In the genomic region with DNA sequence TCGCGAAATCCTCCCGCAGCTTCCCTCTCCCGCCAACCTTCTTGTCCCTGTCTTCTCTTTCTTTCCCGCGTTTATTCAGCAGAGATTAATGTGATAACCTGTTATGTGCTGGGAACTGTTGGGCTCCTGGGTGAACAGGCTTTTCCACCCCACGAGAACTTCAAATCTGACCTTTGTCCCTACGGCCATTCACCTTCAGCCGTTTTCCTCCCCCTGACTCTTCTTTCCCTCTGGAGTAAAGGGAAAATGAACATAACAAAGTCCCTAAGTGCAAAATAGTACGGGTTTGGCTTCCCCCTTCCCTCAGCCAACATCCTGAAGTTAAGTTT, we compare ENCODE assay signal across 8 cellular contexts.
DNase-seq lines count a peak whose midpoint lies in the region; ATAC-seq lines count a peak whose summit lies in the region.

No MANE protein-coding gene starts in this region.

- no peaks in the 10 kb centered on the region for H3K36me3 Mint-ChIP-seq in activated naive CD8-positive, alpha-beta T cell
- no peaks in the 10 kb centered on the region for H3K36me3 Mint-ChIP-seq in stimulated activated memory B cell treated with anti-CD40 and anti-IgM and Interleukin-4, amounts not matched to agents 10 μg/mL and 1 μg/mL and 100 μg/mL, for 72 hours

- no peaks in the 10 kb centered on the region for H3K9me3 Mint-ChIP-seq in activated naive CD8-positive, alpha-beta T cell (ENCODE audit: low read depth)
- H3K9me3 Mint-ChIP-seq in stimulated activated memory B cell treated with anti-CD40 and anti-IgM and Interleukin-4, amounts not matched to agents 10 μg/mL and 1 μg/mL and 100 μg/mL, for 72 hours = no peaks in the 10 kb centered on the region

- no peaks in the 10 kb centered on the region for H3K27me3 ChIP-seq in iPS-15b (ENCODE audit: control insufficient read depth, insufficient read depth, low read length)

- peak overlapping the region; percentile 95 for H3K27ac Mint-ChIP-seq in activated naive CD8-positive, alpha-beta T cell
- peak overlapping the region; percentile 77 for H3K27ac Mint-ChIP-seq in stimulated activated memory B cell treated with anti-CD40 and anti-IgM and Interleukin-4, amounts not matched to agents 10 μg/mL and 1 μg/mL and 100 μg/mL, for 72 hours

- DNase-seq in DMS114 treated with DMSO at 0.1 percent for 48 hours (lab: John Stamatoyannopoulos, UW; ENCODE audit: unreplicated experiment) = peak; percentile 63
- no peak for DNase-seq in central memory CD4-positive, alpha-beta T cell
- no peak for DNase-seq in activated CD4-positive, CD25-positive, alpha-beta regulatory T cell treated with anti-CD3 and anti-CD28 coated beads, Interleukin-2, amount 50 U/mL, for 72 hours
- DNase-seq in RPMI8226 = no peak

- H3K36me3 ChIP-seq in iPS-15b (ENCODE audit: control insufficient read depth, insufficient read depth, low read length) = no peaks in the 10 kb centered on the region

- H3K4me3 Mint-ChIP-seq in activated naive CD8-positive, alpha-beta T cell = peak overlapping the region; percentile 90
- H3K4me3 Mint-ChIP-seq in stimulated activated memory B cell treated with anti-CD40 and anti-IgM and Interleukin-4, amounts not matched to agents 10 μg/mL and 1 μg/mL and 100 μg/mL, for 72 hours = peak overlapping the region; percentile 84

- H3K4me3 ChIP-seq in iPS-15b (ENCODE audit: low read depth, low read length) = peak overlapping the region; percentile 88

- peaks cover 18% of the 10 kb centered on the region for H3K4me1 Mint-ChIP-seq in activated naive CD8-positive, alpha-beta T cell (ENCODE audit: low read depth)
- H3K4me1 Mint-ChIP-seq in stimulated activated memory B cell treated with anti-CD40 and anti-IgM and Interleukin-4, amounts not matched to agents 10 μg/mL and 1 μg/mL and 100 μg/mL, for 72 hours = peaks cover 14% of the 10 kb centered on the region

- H3K27me3 Mint-ChIP-seq in activated naive CD8-positive, alpha-beta T cell = no peaks in the 10 kb centered on the region
- no peaks in the 10 kb centered on the region for H3K27me3 Mint-ChIP-seq in stimulated activated memory B cell treated with anti-CD40 and anti-IgM and Interleukin-4, amounts not matched to agents 10 μg/mL and 1 μg/mL and 100 μg/mL, for 72 hours

- ATAC-seq in HG02610 (IDR thresholded peaks at IDR 0.05; ENCODE audit: unreplicated experiment) = peak; percentile 1
- ATAC-seq in stimulated activated memory B cell treated with anti-CD40 and anti-IgM and Interleukin-4, amounts not matched to agents 10 μg/mL and 1 μg/mL and 100 μg/mL, for 72 hours = no peak

- peak overlapping the region; percentile 90 for H3K9ac ChIP-seq in iPS-15b (ENCODE audit: low read depth, low read length)

- peaks cover 3% of the 10 kb centered on the region for H3K4me1 ChIP-seq in iPS-15b (ENCODE audit: control insufficient read depth, insufficient read depth, low read length)

- no peaks in the 10 kb centered on the region for H3K9me3 ChIP-seq in iPS-15b (ENCODE audit: control insufficient read depth, insufficient read depth, low read length)
